17 cellular contexts compared by ENCODE assay signal in genomic region chr1:65979145-65979544, GRCh38.
DNase-seq lines count a peak whose midpoint lies in the region; TF ChIP-seq lines count a peak whose summit lies in the region.
"Had no signal": no experiment of that assay in that cellular context is flagged by ENCODE, and none has a peak within 500 bp of the region (broad histone marks: within the 10 kb centered on the region; RNA-seq: fewer than 3 reads in every experiment).

No MANE protein-coding gene starts in this region.

- no peak for TF ChIP-seq POLR2A in prostate gland (IDR thresholded peaks at IDR 0.05)

- DNase-seq in NCI-H2227 treated with DMSO at 0.1 percent for 48 hours (lab: John Stamatoyannopoulos, UW) = peak; percentile 21
- no peak for DNase-seq in NCI-H2227 (lab: John Stamatoyannopoulos, UW; ENCODE audit: unreplicated experiment)
- DNase-seq in choroid plexus epithelial cell (ENCODE audit: low read depth) = peak; percentile 83
- peak; percentile 98 for DNase-seq in superior temporal gyrus (ENCODE audit: extremely low spot score)
- no peak for DNase-seq in posterior vena cava (ENCODE audit: low spot score)
- DNase-seq in HUDEP-2 (lab: John Stamatoyannopoulos, UW; ENCODE audit: unreplicated experiment in 76 of 76) = no peak
- no peak for DNase-seq in prostate gland (ENCODE audit: low spot score)
- DNase-seq: activated CD4-positive, alpha-beta T cell treated with anti-CD3 and anti-CD28 coated beads for 4 hours; activated T-cell treated with anti-CD3 and anti-CD28 coated beads, Interleukin-2, amount 50 U/mL, for 4 hours; NCI-H1105; T-helper 2 cell had no signal

- peaks cover 14% of the 10 kb centered on the region for H3K9me3 ChIP-seq in mesodermal cell (ENCODE audit: control insufficient read depth, low read length)
- H3K9me3 ChIP-seq in prostate gland = no peaks in the 10 kb centered on the region
- H3K9me3 ChIP-seq: HAP-1 had no signal

- TF ChIP-seq CTCF in choroid plexus epithelial cell (conservative IDR thresholded peaks at IDR 0.05; ENCODE audit: low read depth, low read length) = no peak
- TF ChIP-seq CTCF in prostate gland (IDR thresholded peaks at IDR 0.05) = no peak

- H3K4me3 ChIP-seq in choroid plexus epithelial cell (ENCODE audit: low read depth, low read length) (no peak overlapping the region), mesodermal cell (ENCODE audit: extremely low read depth, insufficient read depth, low read length, poor library complexity, severe bottlenecking) (no peak overlapping the region), prostate gland (no peak overlapping the region)
- H3K4me3 ChIP-seq: breast epithelium, HAP-1, tibial nerve had no signal

- WGBS in mesodermal cell (ENCODE audit: insufficient coverage in 2 of 2), 2 experiments = 80 to 96% methylated on average over 3 to 4 of the region's 4 CpGs
- 25% methylated on average over 4 of the region's 4 CpGs for WGBS in prostate gland

- H3K4me1 ChIP-seq in mesodermal cell (ENCODE audit: control insufficient read depth, insufficient read depth, low read length, poor library complexity, severe bottlenecking) = peaks cover 5% of the 10 kb centered on the region
- no peaks in the 10 kb centered on the region for H3K4me1 ChIP-seq in prostate gland (replicated peaks)
- H3K4me1 ChIP-seq: breast epithelium, HAP-1 had no signal

- H3K27ac ChIP-seq in mesodermal cell (ENCODE audit: low read depth, low read length, severe bottlenecking) (peak overlapping the region; percentile 77), prostate gland (no peak overlapping the region)
- H3K27ac ChIP-seq: 22Rv1, epithelial cell of prostate had no signal

- intact Hi-C loops in posterior vena cava (cut with DNase I) (no loop called here), prostate gland (cut with DNase I) (no loop called here)

- H3K27me3 ChIP-seq in prostate gland (replicated peaks; ENCODE audit: insufficient read depth) = no peaks in the 10 kb centered on the region
- H3K27me3 ChIP-seq: breast epithelium, tibial nerve had no signal

- H3K36me3 ChIP-seq in mesodermal cell (ENCODE audit: control insufficient read depth, insufficient read depth, low read length) (no peaks in the 10 kb centered on the region), prostate gland (no peaks in the 10 kb centered on the region)
- H3K36me3 ChIP-seq: breast epithelium, HAP-1 had no signal

Comparison
In these comparisons a context has a peak if more than half of its experiments do, and no peak if none do; other contexts are left out.
1. DNase-seq: peak in NCI-H2227 treated with DMSO at 0.1 percent for 48 hours (single experiment), choroid plexus epithelial cell (single experiment) and superior temporal gyrus (single experiment); none in NCI-H2227 (single experiment), posterior vena cava (single experiment), HUDEP-2 (0 of 76) and prostate gland (single experiment).